8 cellular contexts compared by ENCODE assay signal in the genomic region with DNA sequence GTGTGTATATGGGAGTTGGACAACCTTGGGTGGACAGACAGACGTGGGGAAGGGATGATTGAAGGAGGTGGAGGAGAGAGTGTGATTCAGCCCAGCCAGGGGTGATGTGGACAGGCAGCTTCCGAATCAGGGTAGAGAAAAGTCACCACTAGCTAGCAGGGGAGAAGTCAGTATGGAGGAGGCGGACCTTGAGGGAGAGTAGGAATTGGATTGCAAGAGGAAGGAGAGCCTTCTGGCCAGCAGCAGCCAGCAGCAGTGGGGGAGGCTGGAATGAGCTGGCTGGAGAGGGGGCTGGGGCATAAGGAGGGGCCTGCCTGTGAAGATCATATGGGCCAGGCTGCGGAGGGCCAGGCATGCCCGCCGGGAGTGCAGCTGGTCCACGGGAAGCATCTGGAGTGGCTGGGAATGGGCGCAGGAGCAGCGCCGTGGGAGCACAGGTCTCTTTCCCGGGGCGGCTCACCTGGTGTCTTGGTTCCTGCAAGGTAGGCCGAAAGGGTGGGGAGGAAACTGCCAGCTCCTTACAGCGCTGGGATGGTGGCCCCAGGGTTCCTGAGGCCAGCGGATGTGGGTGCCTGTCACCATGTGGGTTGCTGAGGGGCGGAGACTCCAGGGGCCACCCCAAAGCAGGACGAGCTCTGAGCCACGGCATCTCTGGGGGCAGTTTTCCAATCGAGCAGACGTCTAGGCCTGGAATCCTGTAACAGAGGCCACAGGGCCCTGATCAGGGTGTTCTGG.
DNase-seq lines count a peak whose midpoint lies in the region; ATAC-seq and TF ChIP-seq lines count a peak whose summit lies in the region.

No MANE protein-coding gene starts in this region.

- H3K4me3 ChIP-seq in iPS-20b (ENCODE audit: low read length) (peak overlapping the region; percentile 81; the same call in 1 of the 2 replicates), PC-3 (ENCODE audit: low read length) (no peak overlapping the region)

- H3K4me1 ChIP-seq in iPS-20b (ENCODE audit: insufficient read depth, low read length) = peaks cover 43% of the 10 kb centered on the region
- H3K4me1 ChIP-seq in PC-3 (ENCODE audit: insufficient read depth, low read length) = no peaks in the 10 kb centered on the region

- H3K9ac ChIP-seq in iPS-20b (ENCODE audit: low read depth, low read length) (peak overlapping the region; percentile 21; the same call in 1 of the 2 replicates), PC-3 (ENCODE audit: low read length) (no peak overlapping the region)

- H3K79me2 ChIP-seq in PC-3 (ENCODE audit: low read length) = peaks cover 94% of the 10 kb centered on the region

- H3K36me3 ChIP-seq in iPS-20b (ENCODE audit: insufficient read depth, low read depth, low read length) = no peaks in the 10 kb centered on the region
- no peaks in the 10 kb centered on the region; the same call in 1 of the 2 replicates for H3K36me3 ChIP-seq in PC-3 (ENCODE audit: low read depth, low read length)

- in situ Hi-C loops in GM13976 (cut with MboI; ENCODE audit: low sequenced_read_pairs, unreplicated experiment) = no loop called here

- no peak overlapping the region for H3K4me2 ChIP-seq in PC-3 (ENCODE audit: low read length)

- no peaks in the 10 kb centered on the region for H3K9me2 ChIP-seq in PC-3 (replicated peaks; ENCODE audit: low read length)

- intact Hi-C loops in PC-3 (cut with micrococcal nuclease) = no loop called here

- H3K27ac ChIP-seq in iPS-20b (ENCODE audit: low read length) (peak overlapping the region; percentile 45), PC-3 (ENCODE audit: low read length) (no peak overlapping the region)

- no peaks in the 10 kb centered on the region for H3K9me3 ChIP-seq in iPS-20b (ENCODE audit: insufficient read depth, low read depth, low read length)
- H3K9me3 ChIP-seq in PC-3 (ENCODE audit: low read length) = no peaks in the 10 kb centered on the region

- TF ChIP-seq CTCF in PC-3 (conservative IDR thresholded peaks at IDR 0.05; ENCODE audit: low read depth, low read length) (no peak), GM13976 (IDR thresholded peaks at IDR 0.05; ENCODE audit: borderline replicate concordance, control extremely low read depth, extremely low read depth, insufficient read depth, missing control alignments) (no peak)

- no peaks in the 10 kb centered on the region for H3F3A ChIP-seq in PC-3 (ENCODE audit: low read length, unreplicated experiment)

- H3K27me3 ChIP-seq in iPS-20b (ENCODE audit: insufficient read depth, low read length) = no peaks in the 10 kb centered on the region
- H3K27me3 ChIP-seq in PC-3 (ENCODE audit: low read length) = no peaks in the 10 kb centered on the region

- no TSS peak for BruUV-seq in PC-3 (replicated peaks; lab: Mats Ljungman, UMichigan)

- POLR2A ChIA-PET in PC-3 (lab: Charles Lee; ENCODE audit: unreplicated experiment) = no interaction called here

- DNase-seq in NCI-H2171 treated with DMSO at 0.1 percent for 48 hours (lab: John Stamatoyannopoulos, UW) (peak; percentile 23), NCI-H2171 (lab: John Stamatoyannopoulos, UW) (no peak), activated gamma-delta T cell treated with Interleukin-2 at 50 U/mL for 16 hours (peak; percentile 77), PC-3 (no peak), GM13976 (ENCODE audit: low spot score) (no peak)
- peak; percentile 55 to 76 for DNase-seq in stimulated activated CD4-positive, alpha-beta T cell treated with anti-CD3 and anti-CD28 coated beads, Interleukin-4, amount 100 ng/mL, for 48 hours (ENCODE audit: low read depth in 2 of 2)

- CTCF ChIA-PET in PC-3 (lab: Charles Lee) = no interaction called here

- no peak overlapping the region for H2AFZ ChIP-seq in PC-3 (ENCODE audit: low read length)

- ATAC-seq in PC-3 (no peak; the same call in 1 of the 2 replicates), GM18870 (IDR thresholded peaks at IDR 0.05; ENCODE audit: unreplicated experiment) (no peak)

- H4K20me1 ChIP-seq in PC-3 (ENCODE audit: low read length) = peaks cover 74% of the 10 kb centered on the region

Comparison
In these comparisons a context has a peak if more than half of its experiments do, and no peak if none do; other contexts are left out.
1. DNase-seq: peak in NCI-H2171 treated with DMSO at 0.1 percent for 48 hours (single experiment), activated gamma-delta T cell treated with Interleukin-2 at 50 U/mL for 16 hours (single experiment) and stimulated activated CD4-positive, alpha-beta T cell treated with anti-CD3 and anti-CD28 coated beads, Interleukin-4, amount 100 ng/mL, for 48 hours (2 of 2); none in NCI-H2171 (single experiment), PC-3 (single experiment) and GM13976 (single experiment).